ENCODE assay signal across 1 cellular context in genomic region chr4:83096397-83096796, GRCh38.
TF ChIP-seq lines count a peak whose summit lies in the region.

No MANE protein-coding gene starts in this region.

TF ChIP-seq in HepG2, 621 proteins besides CTCF, POLR2A, EP300 and RAD21 (continued from another document):
- TF ChIP-seq, protein P1, sequence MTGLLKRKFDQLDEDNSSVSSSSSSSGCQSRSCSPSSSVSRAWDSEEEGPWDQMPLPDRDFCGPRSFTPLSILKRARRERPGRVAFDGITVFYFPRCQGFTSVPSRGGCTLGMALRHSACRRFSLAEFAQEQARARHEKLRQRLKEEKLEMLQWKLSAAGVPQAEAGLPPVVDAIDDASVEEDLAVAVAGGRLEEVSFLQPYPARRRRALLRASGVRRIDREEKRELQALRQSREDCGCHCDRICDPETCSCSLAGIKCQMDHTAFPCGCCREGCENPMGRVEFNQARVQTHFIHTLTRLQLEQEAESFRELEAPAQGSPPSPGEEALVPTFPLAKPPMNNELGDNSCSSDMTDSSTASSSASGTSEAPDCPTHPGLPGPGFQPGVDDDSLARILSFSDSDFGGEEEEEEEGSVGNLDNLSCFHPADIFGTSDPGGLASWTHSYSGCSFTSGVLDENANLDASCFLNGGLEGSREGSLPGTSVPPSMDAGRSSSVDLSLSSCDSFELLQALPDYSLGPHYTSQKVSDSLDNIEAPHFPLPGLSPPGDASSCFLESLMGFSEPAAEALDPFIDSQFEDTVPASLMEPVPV (CRISPR knock-in tag; IDR thresholded peaks at IDR 0.05) = no peak
- no peak for TF ChIP-seq SRSF1 (optimal IDR thresholded peaks at IDR 0.05; ENCODE audit: low read depth, low read length)
- TF ChIP-seq ATF1 (CRISPR knock-in tag; IDR thresholded peaks at IDR 0.05) = no peak
- no peak for TF ChIP-seq ZXDC (CRISPR knock-in tag; IDR thresholded peaks at IDR 0.05)
- TF ChIP-seq, protein P2, sequence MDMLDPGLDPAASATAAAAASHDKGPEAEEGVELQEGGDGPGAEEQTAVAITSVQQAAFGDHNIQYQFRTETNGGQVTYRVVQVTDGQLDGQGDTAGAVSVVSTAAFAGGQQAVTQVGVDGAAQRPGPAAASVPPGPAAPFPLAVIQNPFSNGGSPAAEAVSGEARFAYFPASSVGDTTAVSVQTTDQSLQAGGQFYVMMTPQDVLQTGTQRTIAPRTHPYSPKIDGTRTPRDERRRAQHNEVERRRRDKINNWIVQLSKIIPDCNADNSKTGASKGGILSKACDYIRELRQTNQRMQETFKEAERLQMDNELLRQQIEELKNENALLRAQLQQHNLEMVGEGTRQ (IDR thresholded peaks at IDR 0.05; ENCODE audit: low read depth, low read length) = no peak
- TF ChIP-seq, protein P2 (CRISPR knock-in tag; IDR thresholded peaks at IDR 0.05; ENCODE audit: borderline replicate concordance) = no peak
